ENCODE assay signal across 18 cellular contexts in genomic region chr16:86635926-86636325, GRCh38. TPM values are rescaled to one million over a fixed set of nuclear protein-coding genes. Genes with fewer than 3 reads are reported as not detected.
"Had no signal": no experiment of that assay in that cellular context is flagged by ENCODE, and none has a peak within 500 bp of the region (broad histone marks: within the 10 kb centered on the region; RNA-seq: fewer than 3 reads in every experiment).

No MANE protein-coding gene starts in this region.

- H3K36me3 ChIP-seq: heart left ventricle, stomach, thoracic aorta, transverse colon had no signal

- H3K36me3 Mint-ChIP-seq: naive thymus-derived CD8-positive, alpha-beta T cell had no signal

- H3K4me3 Mint-ChIP-seq: naive thymus-derived CD8-positive, alpha-beta T cell had no signal

- DNase-seq: cortex of kidney; effector memory CD4-positive, alpha-beta T cell; hippocampal formation; left colon; left ventricle myocardium superior; mesendoderm; mucosa of descending colon; naive thymus-derived CD8-positive, alpha-beta T cell; psoas muscle; retina; stimulated activated CD4-positive, alpha-beta T cell treated with anti-CD3 and anti-CD28 coated beads, Interleukin-12 subunit alpha, Interleukin-12 subunit beta, amount 100 ng/mL, for 4 hours; stimulated activated naive CD4-positive, alpha-beta T cell; stomach; substantia nigra; transverse colon had no signal

- H3K9me3 ChIP-seq: heart left ventricle, mucosa of descending colon, psoas muscle, stomach, thoracic aorta, transverse colon had no signal

- H3K27me3 ChIP-seq: transverse colon had no signal

- H3K9me3 Mint-ChIP-seq: naive thymus-derived CD8-positive, alpha-beta T cell had no signal

- H3K27ac ChIP-seq: heart left ventricle, psoas muscle, skin epidermis, stomach, transverse colon had no signal

- H3K4me3 ChIP-seq: heart left ventricle, mucosa of descending colon, psoas muscle, skin epidermis, stomach, thoracic aorta, transverse colon had no signal

- H3K27ac Mint-ChIP-seq: naive thymus-derived CD8-positive, alpha-beta T cell had no signal

- H3K4me1 ChIP-seq: psoas muscle, stomach, transverse colon had no signal

RNA-seq across cellular contexts. Expression of gene FOXL1, which starts 57.6 kb away (rescaled TPM):
- total RNA-seq: naive thymus-derived CD8-positive, alpha-beta T cell had no signal
